27 cellular contexts compared by ENCODE assay signal in genomic region chr3:59334585-59334984, GRCh38.
DNase-seq lines count a peak whose midpoint lies in the region; ATAC-seq, FAIRE-seq and TF ChIP-seq lines count a peak whose summit lies in the region.
"Had no signal": no experiment of that assay in that cellular context is flagged by ENCODE, and none has a peak within 500 bp of the region (broad histone marks: within the 10 kb centered on the region; RNA-seq: fewer than 3 reads in every experiment).

No MANE protein-coding gene starts in this region.

- H3K27me3 ChIP-seq in GM23248 (replicated peaks; ENCODE audit: insufficient read depth) (no peaks in the 10 kb centered on the region), bronchial epithelial cell (ENCODE audit: control insufficient read depth, insufficient read depth, low read length) (no peaks in the 10 kb centered on the region)

- no peaks in the 10 kb centered on the region for H3F3A ChIP-seq in GM23248 (ENCODE audit: insufficient read depth)

- peak; percentile 72 for ATAC-seq in left lobe of liver
- no peak for ATAC-seq in GM18868 (IDR thresholded peaks at IDR 0.05; ENCODE audit: unreplicated experiment)
- ATAC-seq: activated CD4-positive, alpha-beta T cell treated with anti-CD3 and anti-CD28 coated beads for 36 hours; activated CD8-positive, alpha-beta memory T cell treated with anti-CD3 and anti-CD28 coated beads, Interleukin-2, amount 10 ng/mL, durations not matched to agents 7 days and 5 days; naive thymus-derived CD8-positive, alpha-beta T cell; right cardiac atrium; T-cell had no signal

- peak; percentile 52 for DNase-seq in AG09309 (ENCODE audit: low read depth)
- DNase-seq in GM23248 = peak; percentile 72
- DNase-seq in bronchial epithelial cell (ENCODE audit: low read depth) = peak; percentile 82
- no peak for DNase-seq in left lobe of liver (ENCODE audit: low spot score)
- DNase-seq in SK-N-DZ (ENCODE audit: low spot score) = no peak
- DNase-seq in coronary artery (ENCODE audit: low spot score) = no peak
- DNase-seq in activated naive CD4-positive, alpha-beta T cell treated with Interleukin-2 at 50 U/mL for 16 hours = no peak
- DNase-seq: activated CD4-positive, alpha-beta T cell treated with anti-CD3 and anti-CD28 coated beads for 36 hours; activated CD8-positive, alpha-beta memory T cell treated with anti-CD3 and anti-CD28 coated beads, Interleukin-2, amount 10 ng/mL, durations not matched to agents 7 days and 5 days; activated naive CD4-positive, alpha-beta T cell treated with anti-CD3 and anti-CD28 coated beads, Interleukin-2, amount 50 U/mL, for 16 hours; CD4-positive, alpha-beta memory T cell; cerebellar nuclear complex; DMS153; HFFc6; naive thymus-derived CD8-positive, alpha-beta T cell; NCI-H1092 treated with DMSO at 0.1 percent for 48 hours; NCI-H1930; NCI-H2227 treated with DMSO at 0.1 percent for 48 hours; NCI-H82; right cardiac atrium; SIG-M5; stimulated activated CD8-positive, alpha-beta memory T cell treated with anti-CD3 and anti-CD28 coated beads, Interleukin-4, amount 100 ng/mL, for 48 hours; T-cell had no signal

- no peak for TF ChIP-seq CTCF in AG09309 (IDR thresholded peaks at IDR 0.05; ENCODE audit: control insufficient read depth, insufficient read depth, low read depth, low read length, missing control alignments)
- no peak for TF ChIP-seq CTCF in bronchial epithelial cell (IDR thresholded peaks at IDR 0.05; ENCODE audit: insufficient read depth, low read length, severe bottlenecking)
- no peak for TF ChIP-seq CTCF in coronary artery (IDR thresholded peaks at IDR 0.05)

- FAIRE-seq in bronchial epithelial cell (lab: Jason Lieb, UNC) = no peak
- FAIRE-seq: astrocyte, G401.6, HTR-8/SVneo had no signal

- no peaks in the 10 kb centered on the region for H3K9me3 ChIP-seq in GM23248 (ENCODE audit: low read depth)

- H3K4me2 ChIP-seq in GM23248 (ENCODE audit: unreplicated experiment) = no peak overlapping the region

- no peak overlapping the region for H3K9ac ChIP-seq in GM23248

- H3K4me3 ChIP-seq in AG09309 (ENCODE audit: control insufficient read depth, low read depth, low read length) (no peak overlapping the region), GM23248 (no peak overlapping the region), bronchial epithelial cell (ENCODE audit: low read depth, low read length) (no peak overlapping the region), coronary artery (no peak overlapping the region)

- in situ Hi-C loops in GM23248 (cut with MboI) = no loop called here

- no peaks in the 10 kb centered on the region for H3K9me2 ChIP-seq in GM23248 (ENCODE audit: insufficient read depth)

- H3K79me2 ChIP-seq in GM23248 (ENCODE audit: insufficient read depth) = no peaks in the 10 kb centered on the region

- 53 to 77% methylated on average over 2 of the region's 2 CpGs for WGBS in GM23248 (ENCODE audit: low coverage in 1 of 2, low lambda C conversion rate in 2 of 2, missing lambda C conversion rate in 2 of 2), 2 experiments

- H3K36me3 ChIP-seq in GM23248 (ENCODE audit: low read depth) = no peaks in the 10 kb centered on the region
- no peaks in the 10 kb centered on the region for H3K36me3 ChIP-seq in bronchial epithelial cell (ENCODE audit: control insufficient read depth, insufficient read depth, low read length)

- H2AFZ ChIP-seq in GM23248 = no peak overlapping the region

- peaks cover 11% of the 10 kb centered on the region for H3K4me1 ChIP-seq in GM23248 (ENCODE audit: insufficient read depth)

- H3K27ac ChIP-seq in GM23248 (0 out of 2 replicates have a peak overlapping the region, but pooled peaks have one; percentile 7), coronary artery (no peak overlapping the region)

- no peaks in the 10 kb centered on the region for H4K20me1 ChIP-seq in GM23248 (ENCODE audit: insufficient read depth)

Comparison
In these comparisons a context has a peak if more than half of its experiments do, and no peak if none do; other contexts are left out.
1. DNase-seq: peak in AG09309 (single experiment), GM23248 (single experiment) and bronchial epithelial cell (single experiment); none in left lobe of liver (single experiment), SK-N-DZ (single experiment), coronary artery (single experiment) and activated naive CD4-positive, alpha-beta T cell treated with Interleukin-2 at 50 U/mL for 16 hours (single experiment).